29 cellular contexts compared by ENCODE assay signal in genomic region chr10:232878-233277, GRCh38.
"Had no signal": no experiment of that assay in that cellular context is flagged by ENCODE, and none has a peak within 500 bp of the region (broad histone marks: within the 10 kb centered on the region; RNA-seq: fewer than 3 reads in every experiment).

No MANE protein-coding gene starts in this region.

- H3K9me3 Mint-ChIP-seq: activated CD4-positive, alpha-beta memory T cell treated with anti-CD3 and anti-CD28 coated beads, Interleukin-2, amount 10 ng/mL, durations not matched to agents 7 days and 5 days; activated CD4-positive, alpha-beta T cell treated with anti-CD3 and anti-CD28 coated beads, Interleukin-2, amount 10 ng/mL, durations not matched to agents 7 days and 5 days; activated naive CD4-positive, alpha-beta T cell treated with anti-CD3 and anti-CD28 coated beads, Interleukin-2, amount 10 ng/mL, durations not matched to agents 7 days and 5 days; activated naive CD4-positive, alpha-beta T cell treated with anti-CD3 and anti-CD28 coated beads, Interleukin-2, amount 50 U/mL, for 72 hours; activated T-helper 1 cell treated with anti-CD3 and anti-CD28 coated beads, Interleukin-12 subunit alpha, Interleukin-12 subunit beta, Interleukin-2, Interleukin-4 antibody, amounts not matched to agents 30 ng/mL and 10 ng/mL and 1 ng/mL, durations not matched to agents 14 hours and 24 hours and 36 hours; brain; WTC11 had no signal

- H3K27me3 Mint-ChIP-seq: activated CD4-positive, alpha-beta memory T cell treated with anti-CD3 and anti-CD28 coated beads, Interleukin-2, amount 10 ng/mL, durations not matched to agents 7 days and 5 days; activated CD4-positive, alpha-beta T cell treated with anti-CD3 and anti-CD28 coated beads, Interleukin-2, amount 10 ng/mL, durations not matched to agents 7 days and 5 days; activated CD8-positive, alpha-beta memory T cell treated with anti-CD3 and anti-CD28 coated beads, Interleukin-2, amount 10 ng/mL, durations not matched to agents 7 days and 5 days; activated naive CD4-positive, alpha-beta T cell treated with anti-CD3 and anti-CD28 coated beads, Interleukin-2, amount 10 ng/mL, durations not matched to agents 7 days and 5 days; brain had no signal

- DNase-seq: activated CD4-positive, alpha-beta memory T cell treated with anti-CD3 and anti-CD28 coated beads, Interleukin-2, amount 10 ng/mL, durations not matched to agents 7 days and 5 days; activated CD4-positive, alpha-beta T cell treated with anti-CD3 and anti-CD28 coated beads for 1 hour; activated CD4-positive, alpha-beta T cell treated with anti-CD3 and anti-CD28 coated beads for 4 hours; activated CD4-positive, alpha-beta T cell treated with anti-CD3 and anti-CD28 coated beads, Interleukin-2, amount 10 ng/mL, durations not matched to agents 7 days and 5 days; activated CD4-positive, alpha-beta T cell treated with anti-CD3 and anti-CD28 coated beads, Interleukin-2, amount 50 U/mL, for 4 hours; activated CD8-positive, alpha-beta memory T cell treated with anti-CD3 and anti-CD28 coated beads, Interleukin-2, amount 10 ng/mL, durations not matched to agents 7 days and 5 days; activated CD8-positive, alpha-beta memory T cell treated with anti-CD3 and anti-CD28 coated beads, Interleukin-2, amount 50 U/mL, for 4 hours; activated gamma-delta T cell; activated naive CD4-positive, alpha-beta T cell; activated naive CD4-positive, alpha-beta T cell treated with anti-CD3 and anti-CD28 coated beads, Interleukin-2, amount 10 ng/mL, durations not matched to agents 7 days and 5 days; activated T-cell treated with anti-CD3 and anti-CD28 coated beads, Interleukin-2, amount 50 U/mL, for 1 hour; activated T-cell treated with anti-CD3 and anti-CD28 coated beads, Interleukin-2, amount 50 U/mL, for 48 hours; adrenal gland; amygdala; aorta; central memory CD4-positive, alpha-beta T cell; cerebellar nuclear complex; colonic mucosa; effector CD8-positive, alpha-beta T cell; esophagus squamous epithelium; foreskin melanocyte; heart right ventricle; T-helper 1 cell; T-helper 2 cell had no signal

- H3K27ac Mint-ChIP-seq: activated CD4-positive, alpha-beta memory T cell treated with anti-CD3 and anti-CD28 coated beads, Interleukin-2, amount 10 ng/mL, durations not matched to agents 7 days and 5 days; activated CD4-positive, alpha-beta T cell treated with anti-CD3 and anti-CD28 coated beads, Interleukin-2, amount 10 ng/mL, durations not matched to agents 7 days and 5 days; activated CD8-positive, alpha-beta memory T cell treated with anti-CD3 and anti-CD28 coated beads, Interleukin-2, amount 10 ng/mL, durations not matched to agents 7 days and 5 days; activated naive CD4-positive, alpha-beta T cell treated with anti-CD3 and anti-CD28 coated beads, Interleukin-2, amount 10 ng/mL, durations not matched to agents 7 days and 5 days; activated T-helper 1 cell treated with anti-CD3 and anti-CD28 coated beads, Interleukin-12 subunit alpha, Interleukin-12 subunit beta, Interleukin-2, Interleukin-4 antibody, amounts not matched to agents 30 ng/mL and 10 ng/mL and 1 ng/mL, durations not matched to agents 14 hours and 24 hours and 36 hours; WTC11 had no signal

- H3K4me3 Mint-ChIP-seq: activated CD4-positive, alpha-beta memory T cell treated with anti-CD3 and anti-CD28 coated beads, Interleukin-2, amount 10 ng/mL, durations not matched to agents 7 days and 5 days; activated CD4-positive, alpha-beta T cell treated with anti-CD3 and anti-CD28 coated beads, Interleukin-2, amount 10 ng/mL, durations not matched to agents 7 days and 5 days; activated CD8-positive, alpha-beta memory T cell treated with anti-CD3 and anti-CD28 coated beads, Interleukin-2, amount 10 ng/mL, durations not matched to agents 7 days and 5 days; activated naive CD4-positive, alpha-beta T cell treated with anti-CD3 and anti-CD28 coated beads, Interleukin-2, amount 10 ng/mL, durations not matched to agents 7 days and 5 days; activated T-helper 1 cell treated with anti-CD3 and anti-CD28 coated beads, Interleukin-12 subunit alpha, Interleukin-12 subunit beta, Interleukin-2, Interleukin-4 antibody, amounts not matched to agents 30 ng/mL and 10 ng/mL and 1 ng/mL, durations not matched to agents 14 hours and 24 hours and 36 hours; brain; WTC11 had no signal

- ATAC-seq: activated CD8-positive, alpha-beta memory T cell treated with anti-CD3 and anti-CD28 coated beads, Interleukin-2, amount 10 ng/mL, durations not matched to agents 7 days and 5 days; activated naive CD4-positive, alpha-beta T cell treated with anti-CD3 and anti-CD28 coated beads, Interleukin-2, amount 50 U/mL, for 72 hours; gastroesophageal sphincter; heart right ventricle; WTC11 had no signal

- H3K36me3 Mint-ChIP-seq: activated CD8-positive, alpha-beta memory T cell treated with anti-CD3 and anti-CD28 coated beads, Interleukin-2, amount 10 ng/mL, durations not matched to agents 7 days and 5 days; activated naive CD4-positive, alpha-beta T cell treated with anti-CD3 and anti-CD28 coated beads, Interleukin-2, amount 10 ng/mL, durations not matched to agents 7 days and 5 days; activated naive CD4-positive, alpha-beta T cell treated with anti-CD3 and anti-CD28 coated beads, Interleukin-2, amount 50 U/mL, for 72 hours; WTC11 had no signal
